17 cellular contexts compared by ENCODE assay signal in genomic region chr5:150530423-150530822, GRCh38.
"Had no signal": no experiment of that assay in that cellular context is flagged by ENCODE, and none has a peak within 500 bp of the region (broad histone marks: within the 10 kb centered on the region; RNA-seq: fewer than 3 reads in every experiment).

No MANE protein-coding gene starts in this region.

- H3K27ac Mint-ChIP-seq: activated CD4-positive, alpha-beta T cell treated with anti-CD3 and anti-CD28 coated beads, Interleukin-2, amount 10 ng/mL, durations not matched to agents 7 days and 5 days; activated CD8-positive, alpha-beta T cell treated with anti-CD3 and anti-CD28 coated beads, Interleukin-2, amount 10 ng/mL, durations not matched to agents 7 days and 5 days; activated naive CD4-positive, alpha-beta T cell treated with anti-CD3 and anti-CD28 coated beads, Interleukin-2, amount 10 ng/mL, durations not matched to agents 7 days and 5 days; activated naive CD8-positive, alpha-beta T cell treated with anti-CD3 and anti-CD28 coated beads, Interleukin-2, amount 50 U/mL, for 24 hours; progenitor cell of endocrine pancreas; stimulated activated naive CD8-positive, alpha-beta T cell treated with anti-CD3 and anti-CD28 coated beads, Interleukin-15, Interleukin-2, amounts not matched to agents 100 ng/mL and 50 ng/mL, for 24 hours; T-helper 1 cell treated with Interleukin-12 subunit alpha and Interleukin-12 subunit beta and Interleukin-4 antibody, amounts not matched to agents 30 μg/mL and 1 μg/mL, for 36 hours had no signal

- H3K4me1 ChIP-seq: foreskin keratinocyte had no signal

- H3K4me3 Mint-ChIP-seq: activated CD4-positive, alpha-beta T cell treated with anti-CD3 and anti-CD28 coated beads, Interleukin-2, amount 10 ng/mL, durations not matched to agents 7 days and 5 days; activated CD8-positive, alpha-beta T cell treated with anti-CD3 and anti-CD28 coated beads, Interleukin-2, amount 10 ng/mL, durations not matched to agents 7 days and 5 days; activated naive CD4-positive, alpha-beta T cell treated with anti-CD3 and anti-CD28 coated beads, Interleukin-2, amount 10 ng/mL, durations not matched to agents 7 days and 5 days; activated naive CD8-positive, alpha-beta T cell treated with anti-CD3 and anti-CD28 coated beads, Interleukin-2, amount 50 U/mL, for 24 hours; activated T-cell treated with anti-CD3 and anti-CD28 coated beads, Interleukin-2, amount 50 U/mL, for 4 hours; stimulated activated naive CD8-positive, alpha-beta T cell treated with anti-CD3 and anti-CD28 coated beads, Interleukin-15, Interleukin-2, amounts not matched to agents 100 ng/mL and 50 ng/mL, for 24 hours; T-helper 1 cell treated with Interleukin-12 subunit alpha and Interleukin-12 subunit beta and Interleukin-4 antibody, amounts not matched to agents 30 μg/mL and 1 μg/mL, for 36 hours had no signal

- H3K4me1 Mint-ChIP-seq: activated CD4-positive, alpha-beta T cell treated with anti-CD3 and anti-CD28 coated beads, Interleukin-2, amount 10 ng/mL, durations not matched to agents 7 days and 5 days; activated naive CD4-positive, alpha-beta T cell treated with anti-CD3 and anti-CD28 coated beads, Interleukin-2, amount 10 ng/mL, durations not matched to agents 7 days and 5 days; activated naive CD8-positive, alpha-beta T cell treated with anti-CD3 and anti-CD28 coated beads, Interleukin-2, amount 50 U/mL, for 24 hours had no signal

- H3K9me3 ChIP-seq: suprapubic skin had no signal

- H3K9me3 Mint-ChIP-seq: activated CD4-positive, alpha-beta T cell treated with anti-CD3 and anti-CD28 coated beads, Interleukin-2, amount 10 ng/mL, durations not matched to agents 7 days and 5 days; activated naive CD4-positive, alpha-beta T cell treated with anti-CD3 and anti-CD28 coated beads, Interleukin-2, amount 10 ng/mL, durations not matched to agents 7 days and 5 days; activated naive CD8-positive, alpha-beta T cell treated with anti-CD3 and anti-CD28 coated beads, Interleukin-2, amount 50 U/mL, for 24 hours; activated T-cell treated with anti-CD3 and anti-CD28 coated beads, Interleukin-2, amount 50 U/mL, for 4 hours; stimulated activated naive CD8-positive, alpha-beta T cell treated with anti-CD3 and anti-CD28 coated beads, Interleukin-15, Interleukin-2, amounts not matched to agents 100 ng/mL and 50 ng/mL, for 24 hours; T-helper 1 cell treated with Interleukin-12 subunit alpha and Interleukin-12 subunit beta and Interleukin-4 antibody, amounts not matched to agents 30 μg/mL and 1 μg/mL, for 36 hours had no signal

- H3K27me3 Mint-ChIP-seq: activated CD4-positive, alpha-beta T cell treated with anti-CD3 and anti-CD28 coated beads, Interleukin-2, amount 10 ng/mL, durations not matched to agents 7 days and 5 days; activated naive CD8-positive, alpha-beta T cell treated with anti-CD3 and anti-CD28 coated beads, Interleukin-2, amount 50 U/mL, for 24 hours; progenitor cell of endocrine pancreas; stimulated activated naive CD8-positive, alpha-beta T cell treated with anti-CD3 and anti-CD28 coated beads, Interleukin-15, Interleukin-2, amounts not matched to agents 100 ng/mL and 50 ng/mL, for 24 hours had no signal

- DNase-seq: activated CD4-positive, alpha-beta T cell treated with anti-CD3 and anti-CD28 coated beads, Interleukin-2, amount 10 ng/mL, durations not matched to agents 7 days and 5 days; activated CD8-positive, alpha-beta T cell treated with anti-CD3 and anti-CD28 coated beads, Interleukin-2, amount 10 ng/mL, durations not matched to agents 7 days and 5 days; activated naive CD4-positive, alpha-beta T cell treated with anti-CD3 and anti-CD28 coated beads, Interleukin-2, amount 10 ng/mL, durations not matched to agents 7 days and 5 days; activated naive CD8-positive, alpha-beta T cell treated with anti-CD3 and anti-CD28 coated beads, Interleukin-2, amount 50 U/mL, for 24 hours; activated T-cell treated with anti-CD3 and anti-CD28 coated beads, Interleukin-2, amount 50 U/mL, for 4 hours; dermis blood vessel endothelial cell; foreskin keratinocyte; hippocampal formation; islet precursor cell; left colon; trophoblast cell had no signal

- H3K27ac ChIP-seq: epithelial cell of prostate, foreskin keratinocyte, suprapubic skin had no signal

- H3K27me3 ChIP-seq: foreskin keratinocyte, suprapubic skin had no signal

- H3K36me3 Mint-ChIP-seq: activated naive CD4-positive, alpha-beta T cell treated with anti-CD3 and anti-CD28 coated beads, Interleukin-2, amount 10 ng/mL, durations not matched to agents 7 days and 5 days had no signal

- ATAC-seq: activated CD4-positive, CD25-positive, alpha-beta regulatory T cell treated with anti-CD3 and anti-CD28 coated beads, Interleukin-2, amount 50 U/mL, for 24 hours; activated CD8-positive, alpha-beta T cell treated with anti-CD3 and anti-CD28 coated beads, Interleukin-2, amount 10 ng/mL, durations not matched to agents 7 days and 5 days; activated naive CD8-positive, alpha-beta T cell treated with anti-CD3 and anti-CD28 coated beads, Interleukin-2, amount 50 U/mL, for 24 hours; activated T-cell treated with anti-CD3 and anti-CD28 coated beads, Interleukin-2, amount 50 U/mL, for 4 hours; foreskin keratinocyte; left colon had no signal

- H3K4me3 ChIP-seq: suprapubic skin had no signal
